Comparison of ENCODE assay signal across 17 cellular contexts in the genomic region with DNA sequence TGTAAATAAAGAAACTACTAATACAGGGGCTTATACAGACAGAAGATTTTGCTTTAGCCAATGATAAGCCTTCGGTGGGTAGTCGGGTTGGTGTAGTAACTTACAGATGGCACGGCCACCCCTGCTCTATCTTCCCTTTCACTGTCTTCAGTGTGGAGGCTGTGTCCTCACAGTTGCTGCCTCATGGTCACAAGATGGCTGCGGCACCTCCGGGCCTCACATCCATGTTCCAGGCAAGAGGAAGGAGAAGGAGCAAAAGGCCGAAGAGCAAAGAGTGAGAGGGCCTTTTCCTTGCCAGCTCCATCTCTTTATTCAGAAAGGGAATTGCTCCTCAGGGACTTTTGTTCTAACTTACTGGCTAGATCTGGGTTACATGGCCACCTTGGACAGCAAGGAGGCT. TPM values are rescaled to one million over a fixed set of nuclear protein-coding genes. Genes with fewer than 3 reads are reported as not detected.
DNase-seq lines count a peak whose midpoint lies in the region; ATAC-seq and TF ChIP-seq lines count a peak whose summit lies in the region.
"Had no signal": no experiment of that assay in that cellular context is flagged by ENCODE, and none has a peak within 500 bp of the region (broad histone marks: within the 10 kb centered on the region; RNA-seq: fewer than 3 reads in every experiment).

No MANE protein-coding gene starts in this region.

- TF ChIP-seq CTCF in HEK293 (tag by site-specific recombination; IDR thresholded peaks at IDR 0.05), result no peak
- TF ChIP-seq CTCF in chondrocyte (IDR thresholded peaks at IDR 0.05), result no peak
- no peak for TF ChIP-seq CTCF in vagina (IDR thresholded peaks at IDR 0.05)

- no peaks in the 10 kb centered on the region for H3K36me3 Mint-ChIP-seq in chondrocyte (ENCODE audit: low read depth)
- H3K36me3 Mint-ChIP-seq: CD4-positive, alpha-beta memory T cell had no signal

- H3K27ac ChIP-seq in HEK293 (ENCODE audit: extremely low read depth, low read depth, low read length), result no peak overlapping the region
- H3K27ac ChIP-seq in neuronal stem cell (replicated peaks; ENCODE audit: low read length), result no peak overlapping the region
- H3K27ac ChIP-seq in vagina, result peak overlapping the region; percentile 93
- H3K27ac ChIP-seq: BLaER1, GM23248 had no signal

- no CpG with 5 or more reads among the region's 6 CpGs for WGBS in neuronal stem cell (ENCODE audit: extremely low coverage in 2 of 2, insufficient read length in 2 of 2, insufficient replicate concordance in 1 of 2), 2 donors

- H2BK12ac ChIP-seq in neuronal stem cell (ENCODE audit: low read length), result no peak overlapping the region

- peak overlapping the region; percentile 57 for H2AK5ac ChIP-seq in neuronal stem cell (ENCODE audit: low read depth, low read length)

- H3K27me3 Mint-ChIP-seq in chondrocyte (ENCODE audit: low read depth), result no peaks in the 10 kb centered on the region

- no peak for TF ChIP-seq POLR2A in vagina (IDR thresholded peaks at IDR 0.05)

- H3K18ac ChIP-seq in neuronal stem cell (ENCODE audit: low read length), result no peak overlapping the region

- H3K4me2 ChIP-seq in neuronal stem cell (ENCODE audit: insufficient read depth, low read length, poor library complexity, severe bottlenecking), result no peak overlapping the region
- H3K4me2 ChIP-seq: BLaER1 had no signal

- H3K79me1 ChIP-seq in neuronal stem cell (ENCODE audit: low read depth, low read length), result no peaks in the 10 kb centered on the region

- ATAC-seq in left cardiac atrium, result no peak
- ATAC-seq in GM21360 (IDR thresholded peaks at IDR 0.05; ENCODE audit: unreplicated experiment), result no peak

- no peak overlapping the region for H2BK15ac ChIP-seq in neuronal stem cell (ENCODE audit: low read length)

- H3K4me3 ChIP-seq in HEK293 (ENCODE audit: low read depth, low read length) (no peak overlapping the region), neuronal stem cell (ENCODE audit: low read length in 2 of 2) (no peak overlapping the region), vagina (no peak overlapping the region)
- H3K4me3 ChIP-seq: BLaER1, GM23248 had no signal

- H2AFZ ChIP-seq in neuronal stem cell (ENCODE audit: low read length), result no peak overlapping the region
- H2AFZ ChIP-seq: GM23248 had no signal

- H3K27me3 ChIP-seq in neuronal stem cell (ENCODE audit: control insufficient read depth in 3 of 3, insufficient read depth in 3 of 3, low read depth in 1 of 3, low read length in 3 of 3) (peaks cover 0 to 12% (median 9%) of the 10 kb centered on the region in 3 experiments), vagina (no peaks in the 10 kb centered on the region)
- H3K27me3 ChIP-seq: BLaER1 had no signal

- no peak overlapping the region for H3K4me3 Mint-ChIP-seq in chondrocyte (ENCODE audit: unreplicated experiment)
- H3K4me3 Mint-ChIP-seq: HFFc6 had no signal

- no peak overlapping the region for H3K9ac ChIP-seq in neuronal stem cell (ENCODE audit: low read depth, low read length, poor library complexity)
- H3K9ac ChIP-seq: BLaER1, GM23248 had no signal

- H3K9me3 Mint-ChIP-seq in chondrocyte (ENCODE audit: low read depth), result no peaks in the 10 kb centered on the region
- H3K9me3 Mint-ChIP-seq: HFFc6 had no signal

- peak overlapping the region; percentile 24 for H3K27ac Mint-ChIP-seq in chondrocyte (ENCODE audit: unreplicated experiment)
- H3K27ac Mint-ChIP-seq: CD14-positive monocyte, HFFc6 had no signal

- no peak overlapping the region for H3K14ac ChIP-seq in neuronal stem cell (ENCODE audit: low read length)

- H4K8ac ChIP-seq in neuronal stem cell (ENCODE audit: low read depth, low read length), result no peak overlapping the region

- POLR2A ChIA-PET in HEK293 (lab: Yijun Ruan, JAX), result no interaction called here

- H3K4me1 Mint-ChIP-seq in chondrocyte (ENCODE audit: low read depth), result peaks cover 21% of the 10 kb centered on the region

- H2BK120ac ChIP-seq in neuronal stem cell (ENCODE audit: low read depth, low read length), result no peak overlapping the region

- H3K4me1 ChIP-seq in HEK293 (ENCODE audit: control insufficient read depth, insufficient read depth, low read length) (no peaks in the 10 kb centered on the region), neuronal stem cell (ENCODE audit: control insufficient read depth in 2 of 2, insufficient read depth in 1 of 2, low read depth in 1 of 2, low read length in 2 of 2) (peaks cover 3 to 9% of the 10 kb centered on the region in 2 donors), vagina (peaks cover 25% of the 10 kb centered on the region)

- H3K9me3 ChIP-seq in HEK293 (ENCODE audit: control insufficient read depth, insufficient read depth, low read depth, low read length) (no peaks in the 10 kb centered on the region), neuronal stem cell (replicated peaks in 1 of 2; ENCODE audit: control insufficient read depth in 2 of 2, insufficient read depth in 1 of 2, low read depth in 1 of 2, low read length in 2 of 2) (peaks cover 6 to 11% of the 10 kb centered on the region in 2 donors), vagina (no peaks in the 10 kb centered on the region)

- intact Hi-C loops in vagina (cut with DNase I) (no loop called here), left cardiac atrium (cut with DNase I) (no loop called here)

- CTCF ChIA-PET in HEK293 (lab: Yijun Ruan, JAX), result no interaction called here

- H3K23ac ChIP-seq in neuronal stem cell (ENCODE audit: low read depth, low read length, poor library complexity), result no peak overlapping the region

- no peak for DNase-seq in chondrocyte (ENCODE audit: low spot score)
- no peak for DNase-seq in neuronal stem cell (ENCODE audit: low spot score)
- no peak for DNase-seq in vagina (ENCODE audit: extremely low spot score in 2 of 2)
- no peak for DNase-seq in T-helper 1 cell
- no peak for DNase-seq in left cardiac atrium
- DNase-seq: 8988T; Calu3; CD4-positive, alpha-beta memory T cell; DMS79 treated with DMSO at 0.1 percent for 48 hours; GF-D8; GM23248; HCEC 1CT; HFFc6 had no signal

- no peak overlapping the region for H3K4ac ChIP-seq in neuronal stem cell (ENCODE audit: low read length)

- H2BK5ac ChIP-seq in neuronal stem cell (ENCODE audit: low read length), result no peak overlapping the region

- no peak overlapping the region for H4K91ac ChIP-seq in neuronal stem cell (ENCODE audit: low read depth, low read length, poor library complexity)

- H3K36me3 ChIP-seq in HEK293 (ENCODE audit: control insufficient read depth in 2 of 2, insufficient read depth in 1 of 2, low read length in 2 of 2), result no peaks in the 10 kb centered on the region
- H3K36me3 ChIP-seq in neuronal stem cell (replicated peaks in 1 of 2; ENCODE audit: control insufficient read depth in 2 of 2, insufficient read depth in 2 of 2, low read length in 2 of 2), result no peaks in the 10 kb centered on the region
- no peaks in the 10 kb centered on the region for H3K36me3 ChIP-seq in vagina
- H3K36me3 ChIP-seq: BLaER1 had no signal

TF ChIP-seq in HEK293, 187 proteins besides CTCF, POLR2A, EP300 and RAD21 (continues in another document):
- TF ChIP-seq ZNF670 (tag by site-specific recombination; IDR thresholded peaks at IDR 0.05; ENCODE audit: low read depth) (no peak), ZNF19 (tag by site-specific recombination; IDR thresholded peaks at IDR 0.05; ENCODE audit: low read depth) (no peak), ZNF16 (tag by site-specific recombination; IDR thresholded peaks at IDR 0.05; ENCODE audit: low read depth) (no peak), ZNF623 (tag by site-specific recombination; IDR thresholded peaks at IDR 0.05) (0 out of 2 replicates have a peak, but pooled peaks have one; percentile 1), ZNF514 (tag by site-specific recombination; IDR thresholded peaks at IDR 0.05) (no peak), ZFP69B (tag by site-specific recombination; IDR thresholded peaks at IDR 0.05) (no peak), TRIM28 (IDR thresholded peaks at IDR 0.05; ENCODE audit: borderline replicate concordance, low read length) (0 out of 2 replicates have a peak, but pooled peaks have one; percentile 18), GLIS1 (tag by site-specific recombination; IDR thresholded peaks at IDR 0.05) (no peak), ZNF561 (tag by site-specific recombination; IDR thresholded peaks at IDR 0.05; ENCODE audit: borderline replicate concordance) (no peak)
- TF ChIP-seq, protein P1, sequence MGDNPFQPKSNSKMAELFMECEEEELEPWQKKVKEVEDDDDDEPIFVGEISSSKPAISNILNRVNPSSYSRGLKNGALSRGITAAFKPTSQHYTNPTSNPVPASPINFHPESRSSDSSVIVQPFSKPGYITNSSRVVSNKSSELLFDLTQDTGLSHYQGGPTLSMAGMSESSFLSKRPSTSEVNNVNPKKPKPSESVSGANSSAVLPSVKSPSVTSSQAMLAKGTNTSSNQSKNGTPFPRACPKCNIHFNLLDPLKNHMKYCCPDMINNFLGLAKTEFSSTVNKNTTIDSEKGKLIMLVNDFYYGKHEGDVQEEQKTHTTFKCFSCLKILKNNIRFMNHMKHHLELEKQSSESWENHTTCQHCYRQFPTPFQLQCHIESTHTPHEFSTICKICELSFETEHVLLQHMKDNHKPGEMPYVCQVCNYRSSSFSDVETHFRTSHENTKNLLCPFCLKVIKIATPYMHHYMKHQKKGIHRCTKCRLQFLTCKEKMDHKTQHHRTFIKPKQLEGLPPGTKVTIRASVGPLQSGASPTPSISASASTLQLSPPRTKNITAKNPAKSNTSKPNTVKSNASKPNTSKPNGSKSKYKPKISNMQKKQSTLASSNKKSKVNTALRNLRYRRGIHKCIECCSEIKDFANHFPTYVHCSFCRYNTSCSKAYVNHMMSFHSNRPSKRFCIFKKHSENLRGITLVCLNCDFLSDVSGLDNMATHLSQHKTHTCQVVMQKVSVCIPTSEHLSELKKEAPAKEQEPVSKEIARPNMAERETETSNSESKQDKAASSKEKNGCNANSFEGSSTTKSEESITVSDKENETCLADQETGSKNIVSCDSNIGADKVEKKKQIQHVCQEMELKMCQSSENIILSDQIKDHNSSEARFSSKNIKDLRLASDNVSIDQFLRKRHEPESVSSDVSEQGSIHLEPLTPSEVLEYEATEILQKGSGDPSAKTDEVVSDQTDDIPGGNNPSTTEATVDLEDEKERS (tag by site-specific recombination; IDR thresholded peaks at IDR 0.05), result peak; percentile 95

RNA-seq across cellular contexts. Expression of a gene that starts 22.2 kb away (rescaled TPM):
- total RNA-seq in chondrocyte (37.2 to 56.5 TPM (median 38.6 TPM) in 3 replicates), vagina (34.4 TPM), left cardiac atrium (10 to 100 TPM in 1 of 2 donors, 1 to 10 TPM in 1; 5.4 to 13.1 TPM)
- polyA plus RNA-seq in neuronal stem cell (2013, experiment 1 of 2), result 15.9 TPM
- polyA plus RNA-seq in neuronal stem cell (2013, experiment 2 of 2), result 15.2 TPM
